ENCODE assay signal across 8 cellular contexts in genomic region chr12:70645494-70646317, GRCh38. TPM values are rescaled to one million over a fixed set of nuclear protein-coding genes. Genes with fewer than 3 reads are reported as not detected.
DNase-seq lines count a peak whose midpoint lies in the region; ATAC-seq and TF ChIP-seq lines count a peak whose summit lies in the region.

No MANE protein-coding gene starts in this region.

- no peak overlapping the region for H3K4me3 Mint-ChIP-seq in endodermal cell
- H3K4me3 Mint-ChIP-seq in naive thymus-derived CD8-positive, alpha-beta T cell: peak overlapping the region in 1 of 10 donors; percentile 5

- H3K36me3 Mint-ChIP-seq in endodermal cell (ENCODE audit: low read depth): no peaks in the 10 kb centered on the region
- H3K36me3 Mint-ChIP-seq in naive thymus-derived CD8-positive, alpha-beta T cell: no peaks in the 10 kb centered on the region

- H3K27ac ChIP-seq in GM23248 (peak overlapping the region; percentile 94), endodermal cell (ENCODE audit: low read depth, low read length) (no peak overlapping the region)

- peak; percentile 98 for ATAC-seq in mucosa of descending colon
- ATAC-seq in naive thymus-derived CD8-positive, alpha-beta T cell: no peak

- H3K36me3 ChIP-seq in GM23248 (ENCODE audit: low read depth) (no peaks in the 10 kb centered on the region), endodermal cell (ENCODE audit: control insufficient read depth, insufficient read depth, low read length) (no peaks in the 10 kb centered on the region), mucosa of descending colon (ENCODE audit: low read depth) (no peaks in the 10 kb centered on the region)

- peak overlapping the region; percentile 68 for H3K4me2 ChIP-seq in GM23248 (ENCODE audit: unreplicated experiment)

- no peak overlapping the region for H3K4me3 ChIP-seq in AG09309 (ENCODE audit: control insufficient read depth, low read depth, low read length)
- peak overlapping the region; percentile 52 for H3K4me3 ChIP-seq in GM23248
- H3K4me3 ChIP-seq in endodermal cell (ENCODE audit: low read length): no peak overlapping the region
- H3K4me3 ChIP-seq in mucosa of descending colon: no peak overlapping the region

- DNase-seq in AG09309 (ENCODE audit: low read depth) (peak; percentile 89), GM23248 (peak; percentile 96), NCI-H69 (lab: John Stamatoyannopoulos, UW) (peak; percentile 4), endodermal cell (peak; percentile 68), mucosa of descending colon (peak in 2 of 3 donors; percentile 45 to 53), NCI-H1694 treated with DMSO at 0.1 percent for 48 hours (lab: John Stamatoyannopoulos, UW) (no peak), inferior parietal cortex (ENCODE audit: extremely low spot score) (no peak)
- DNase-seq in naive thymus-derived CD8-positive, alpha-beta T cell: no peak

- H3K9me3 Mint-ChIP-seq in endodermal cell: no peaks in the 10 kb centered on the region
- H3K9me3 Mint-ChIP-seq in naive thymus-derived CD8-positive, alpha-beta T cell: no peaks in the 10 kb centered on the region

- H3K27me3 ChIP-seq in GM23248 (replicated peaks; ENCODE audit: insufficient read depth) (no peaks in the 10 kb centered on the region), endodermal cell (ENCODE audit: control insufficient read depth, insufficient read depth, low read length, poor library complexity, severe bottlenecking) (no peaks in the 10 kb centered on the region)

- H3K27ac Mint-ChIP-seq in endodermal cell: peak overlapping the region; percentile 66
- peak overlapping the region in 1 of 10 donors; percentile 26 for H3K27ac Mint-ChIP-seq in naive thymus-derived CD8-positive, alpha-beta T cell

- H3K9ac ChIP-seq in GM23248 (peak overlapping the region; percentile 77), endodermal cell (ENCODE audit: extremely low read depth, low read length, poor library complexity, severe bottlenecking) (no peak overlapping the region)

- H3K79me2 ChIP-seq in GM23248 (ENCODE audit: insufficient read depth): no peaks in the 10 kb centered on the region

- no peaks in the 10 kb centered on the region for H3K4me1 Mint-ChIP-seq in endodermal cell
- H3K4me1 Mint-ChIP-seq in naive thymus-derived CD8-positive, alpha-beta T cell: peaks cover 0 to 8% (median 0%) of the 10 kb centered on the region in 4 donors

- H3K9me3 ChIP-seq in GM23248 (ENCODE audit: low read depth) (no peaks in the 10 kb centered on the region), endodermal cell (ENCODE audit: control insufficient read depth, low read length) (no peaks in the 10 kb centered on the region), mucosa of descending colon (no peaks in the 10 kb centered on the region)

- no peaks in the 10 kb centered on the region for H4K20me1 ChIP-seq in GM23248 (ENCODE audit: insufficient read depth)

- intact Hi-C loops in mucosa of descending colon (cut with DNase I, micrococcal nuclease): no loop called here

- H3K4me1 ChIP-seq in GM23248 (ENCODE audit: insufficient read depth) (peaks cover 55% of the 10 kb centered on the region), endodermal cell (ENCODE audit: control insufficient read depth, insufficient read depth, low read length) (no peaks in the 10 kb centered on the region), mucosa of descending colon (ENCODE audit: low read depth) (no peaks in the 10 kb centered on the region)

- peak overlapping the region; percentile 74 for H2AFZ ChIP-seq in GM23248

- no peaks in the 10 kb centered on the region for H3K9me2 ChIP-seq in GM23248 (ENCODE audit: insufficient read depth)

- POLR2A ChIA-PET in naive thymus-derived CD8-positive, alpha-beta T cell (lab: Charles Lee): no interaction called here

- in situ Hi-C loops in GM23248 (cut with MboI): no loop called here

- TF ChIP-seq CTCF in AG09309 (IDR thresholded peaks at IDR 0.05; ENCODE audit: control insufficient read depth, insufficient read depth, low read depth, low read length, missing control alignments): no peak
- no peak for TF ChIP-seq CTCF in endodermal cell (conservative IDR thresholded peaks at IDR 0.05)
- no peak for TF ChIP-seq CTCF in mucosa of descending colon (IDR thresholded peaks at IDR 0.05)

- no peaks in the 10 kb centered on the region for H3K27me3 Mint-ChIP-seq in endodermal cell (ENCODE audit: insufficient read depth)
- H3K27me3 Mint-ChIP-seq in naive thymus-derived CD8-positive, alpha-beta T cell: peaks cover 2 to 26% (median 9%) of the 10 kb centered on the region in 5 donors

- WGBS in GM23248 (ENCODE audit: low coverage in 1 of 2, low lambda C conversion rate in 2 of 2, missing lambda C conversion rate in 2 of 2), 2 experiments: 0 to 1% methylated on average over 10 of the region's 10 CpGs
- WGBS in endodermal cell (ENCODE audit: insufficient coverage in 1 of 2, insufficient read length in 1 of 2), 2 experiments: 43 to 49% methylated on average over 7 to 10 of the region's 10 CpGs

- H3F3A ChIP-seq in GM23248 (ENCODE audit: insufficient read depth): peaks cover 49% of the 10 kb centered on the region

RNA-seq across cellular contexts. Expression of gene PTPRB, which starts 8.5 kb away (rescaled TPM):
- total RNA-seq in GM23248 (2014; rRNA removed; shearing (Covaris generic)): 3.9 and 4.4 TPM in 2 replicates
- polyA plus RNA-seq in GM23248 (2016; fragmentation: Nextera tagmentation; extraction: Ambion mirVana): 3.8 and 5.1 TPM in 2 replicates
- total RNA-seq in endodermal cell (under 1 TPM in 1 of 2 donors, not detected in 1; 0.22 TPM), mucosa of descending colon (10 to 100 TPM; 22.0 to 29.4 (median 27.9) TPM)
- polyA plus RNA-seq in endodermal cell (2013, experiment 1 of 2): 0.25 TPM
- 0.37 TPM for polyA plus RNA-seq in endodermal cell (2013, experiment 2 of 2)
- not detected for total RNA-seq in naive thymus-derived CD8-positive, alpha-beta T cell
- not detected for polyA plus RNA-seq in naive thymus-derived CD8-positive, alpha-beta T cell

Comparison
In these comparisons a context has a peak if more than half of its experiments do, and no peak if none do; other contexts are left out.
1. DNase-seq: peak in AG09309 (single experiment), GM23248 (single experiment), NCI-H69 (single experiment), endodermal cell (single experiment) and mucosa of descending colon (2 of 3); none in NCI-H1694 treated with DMSO at 0.1 percent for 48 hours (single experiment), inferior parietal cortex (single experiment) and naive thymus-derived CD8-positive, alpha-beta T cell (0 of 10).